In the genomic region with DNA sequence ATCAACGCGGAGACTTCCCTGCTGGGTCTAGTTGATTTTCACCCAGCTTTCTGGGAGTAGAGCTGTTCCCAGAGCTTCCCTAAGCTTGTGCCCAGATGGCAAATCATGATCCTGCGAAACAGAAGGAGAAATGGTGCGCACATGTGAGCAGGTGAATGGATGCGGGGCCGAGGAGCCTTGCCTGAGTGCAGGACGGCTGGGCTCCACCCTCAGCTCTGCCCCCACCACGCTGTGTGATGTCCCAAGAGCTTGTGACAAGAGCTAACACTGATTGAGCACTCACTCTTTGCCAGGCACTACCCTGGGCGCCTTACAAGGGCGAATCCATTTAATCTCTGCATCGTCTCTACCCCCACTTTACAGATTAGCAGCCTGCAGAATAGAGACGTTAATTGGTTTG, we compare ENCODE assay signal across 1 cellular context.
TF ChIP-seq lines count a peak whose summit lies in the region.

No MANE protein-coding gene starts in this region.

TF ChIP-seq in GM23338, 12 proteins besides CTCF, POLR2A, EP300 and RAD21:
- TF ChIP-seq, protein P1, sequence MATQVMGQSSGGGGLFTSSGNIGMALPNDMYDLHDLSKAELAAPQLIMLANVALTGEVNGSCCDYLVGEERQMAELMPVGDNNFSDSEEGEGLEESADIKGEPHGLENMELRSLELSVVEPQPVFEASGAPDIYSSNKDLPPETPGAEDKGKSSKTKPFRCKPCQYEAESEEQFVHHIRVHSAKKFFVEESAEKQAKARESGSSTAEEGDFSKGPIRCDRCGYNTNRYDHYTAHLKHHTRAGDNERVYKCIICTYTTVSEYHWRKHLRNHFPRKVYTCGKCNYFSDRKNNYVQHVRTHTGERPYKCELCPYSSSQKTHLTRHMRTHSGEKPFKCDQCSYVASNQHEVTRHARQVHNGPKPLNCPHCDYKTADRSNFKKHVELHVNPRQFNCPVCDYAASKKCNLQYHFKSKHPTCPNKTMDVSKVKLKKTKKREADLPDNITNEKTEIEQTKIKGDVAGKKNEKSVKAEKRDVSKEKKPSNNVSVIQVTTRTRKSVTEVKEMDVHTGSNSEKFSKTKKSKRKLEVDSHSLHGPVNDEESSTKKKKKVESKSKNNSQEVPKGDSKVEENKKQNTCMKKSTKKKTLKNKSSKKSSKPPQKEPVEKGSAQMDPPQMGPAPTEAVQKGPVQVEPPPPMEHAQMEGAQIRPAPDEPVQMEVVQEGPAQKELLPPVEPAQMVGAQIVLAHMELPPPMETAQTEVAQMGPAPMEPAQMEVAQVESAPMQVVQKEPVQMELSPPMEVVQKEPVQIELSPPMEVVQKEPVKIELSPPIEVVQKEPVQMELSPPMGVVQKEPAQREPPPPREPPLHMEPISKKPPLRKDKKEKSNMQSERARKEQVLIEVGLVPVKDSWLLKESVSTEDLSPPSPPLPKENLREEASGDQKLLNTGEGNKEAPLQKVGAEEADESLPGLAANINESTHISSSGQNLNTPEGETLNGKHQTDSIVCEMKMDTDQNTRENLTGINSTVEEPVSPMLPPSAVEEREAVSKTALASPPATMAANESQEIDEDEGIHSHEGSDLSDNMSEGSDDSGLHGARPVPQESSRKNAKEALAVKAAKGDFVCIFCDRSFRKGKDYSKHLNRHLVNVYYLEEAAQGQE (IDR thresholded peaks at IDR 0.05; ENCODE audit: unreplicated experiment): no peak
- TF ChIP-seq, protein P2, sequence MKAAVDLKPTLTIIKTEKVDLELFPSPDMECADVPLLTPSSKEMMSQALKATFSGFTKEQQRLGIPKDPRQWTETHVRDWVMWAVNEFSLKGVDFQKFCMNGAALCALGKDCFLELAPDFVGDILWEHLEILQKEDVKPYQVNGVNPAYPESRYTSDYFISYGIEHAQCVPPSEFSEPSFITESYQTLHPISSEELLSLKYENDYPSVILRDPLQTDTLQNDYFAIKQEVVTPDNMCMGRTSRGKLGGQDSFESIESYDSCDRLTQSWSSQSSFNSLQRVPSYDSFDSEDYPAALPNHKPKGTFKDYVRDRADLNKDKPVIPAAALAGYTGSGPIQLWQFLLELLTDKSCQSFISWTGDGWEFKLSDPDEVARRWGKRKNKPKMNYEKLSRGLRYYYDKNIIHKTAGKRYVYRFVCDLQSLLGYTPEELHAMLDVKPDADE (IDR thresholded peaks at IDR 0.05): no peak
- no peak for TF ChIP-seq EZH2phosphoT487 (IDR thresholded peaks at IDR 0.05; ENCODE audit: unreplicated experiment)
